23 cellular contexts compared by ENCODE assay signal in genomic region chr3:82262193-82262592, GRCh38.
DNase-seq lines count a peak whose midpoint lies in the region; ATAC-seq and TF ChIP-seq lines count a peak whose summit lies in the region.
"Had no signal": no experiment of that assay in that cellular context is flagged by ENCODE, and none has a peak within 500 bp of the region (broad histone marks: within the 10 kb centered on the region; RNA-seq: fewer than 3 reads in every experiment).

No MANE protein-coding gene starts in this region.

- no peak overlapping the region for H2BK12ac ChIP-seq in H9 (ENCODE audit: insufficient read length, low read depth, low read length)

- no peaks in the 10 kb centered on the region for H3K27me3 Mint-ChIP-seq in H9 (ENCODE audit: low read depth)
- H3K27me3 Mint-ChIP-seq in endothelial cell (ENCODE audit: unreplicated experiment), result peaks cover 1% of the 10 kb centered on the region
- H3K27me3 Mint-ChIP-seq in activated CD8-positive, alpha-beta T cell treated with anti-CD3 and anti-CD28 coated beads, Interleukin-2, amount 10 ng/mL, durations not matched to agents 7 days and 5 days (ENCODE audit: low read depth), result no peaks in the 10 kb centered on the region
- H3K27me3 Mint-ChIP-seq: CD4-positive, CD25-positive, alpha-beta regulatory T cell had no signal

- H3K27ac ChIP-seq in H9 (ENCODE audit: insufficient read length, low read depth, low read length) (no peak overlapping the region), SU-DHL-6 (ENCODE audit: low read depth, low read length) (no peak overlapping the region)
- H3K27ac ChIP-seq: GM23248, PC-9, SJCRH30 had no signal

- H4K91ac ChIP-seq in H9 (ENCODE audit: insufficient read length, low read depth, low read length), result no peak overlapping the region

- H2BK5ac ChIP-seq in H9 (ENCODE audit: insufficient read length, low read length), result no peak overlapping the region

- H3K9ac ChIP-seq in H9 (ENCODE audit: extremely low read depth, insufficient read length, low read length) (no peak overlapping the region), SU-DHL-6 (ENCODE audit: low read length) (no peak overlapping the region)
- H3K9ac ChIP-seq: GM23248 had no signal

- peak overlapping the region; percentile 2 to 61 (median 7); a peak in 4 of 7 replicates for H3K27ac Mint-ChIP-seq in H9
- peak overlapping the region; percentile 53 for H3K27ac Mint-ChIP-seq in endothelial cell (ENCODE audit: unreplicated experiment)
- no peak overlapping the region for H3K27ac Mint-ChIP-seq in activated CD8-positive, alpha-beta T cell treated with anti-CD3 and anti-CD28 coated beads, Interleukin-2, amount 10 ng/mL, durations not matched to agents 7 days and 5 days
- H3K27ac Mint-ChIP-seq: CD4-positive, CD25-positive, alpha-beta regulatory T cell had no signal

- no peak overlapping the region for H3K56ac ChIP-seq in H9 (ENCODE audit: insufficient read length, low read depth, low read length)

- H3K9me3 ChIP-seq in H9 (ENCODE audit: control insufficient read depth, low read depth, low read length), result no peaks in the 10 kb centered on the region
- H3K9me3 ChIP-seq in SU-DHL-6 (ENCODE audit: insufficient read depth, low read length), result no peaks in the 10 kb centered on the region
- no peaks in the 10 kb centered on the region for H3K9me3 ChIP-seq in neuron (ENCODE audit: low read length)
- H3K9me3 ChIP-seq: SJCRH30 had no signal

- no CpG with 5 or more reads among the region's 1 CpG for WGBS in H9 (ENCODE audit: extremely low coverage, insufficient read length, low lambda C conversion rate)

- H3T11ph ChIP-seq in H9 (ENCODE audit: low read length), result no peak overlapping the region

- no peak overlapping the region for H2BK120ac ChIP-seq in H9 (ENCODE audit: low read depth, low read length, poor library complexity, severe bottlenecking)

- no peak overlapping the region for H3K23ac ChIP-seq in H9 (ENCODE audit: insufficient read length, low read depth, low read length)

- peaks cover 16% of the 10 kb centered on the region in 2 experiments for H3K4me1 Mint-ChIP-seq in H9
- peaks cover 4% of the 10 kb centered on the region for H3K4me1 Mint-ChIP-seq in endothelial cell (ENCODE audit: unreplicated experiment)
- no peaks in the 10 kb centered on the region for H3K4me1 Mint-ChIP-seq in activated CD8-positive, alpha-beta T cell treated with anti-CD3 and anti-CD28 coated beads, Interleukin-2, amount 10 ng/mL, durations not matched to agents 7 days and 5 days (ENCODE audit: low read depth)
- H3K4me1 Mint-ChIP-seq: CD4-positive, CD25-positive, alpha-beta regulatory T cell had no signal

- POLR2A ChIA-PET in activated CD8-positive, alpha-beta T cell treated with anti-CD3 and anti-CD28 coated beads, Interleukin-2, amount 10 ng/mL, durations not matched to agents 7 days and 5 days (lab: Charles Lee), result no interaction called here

- H3K9me2 ChIP-seq in SU-DHL-6 (replicated peaks; ENCODE audit: insufficient read depth, low read length), result no peaks in the 10 kb centered on the region

- no peak overlapping the region for H2AK5ac ChIP-seq in H9 (ENCODE audit: insufficient read length, low read length)

- H3K4me3 Mint-ChIP-seq in H9 (no peak overlapping the region), endothelial cell (ENCODE audit: unreplicated experiment) (no peak overlapping the region)
- H3K4me3 Mint-ChIP-seq in activated CD8-positive, alpha-beta T cell treated with anti-CD3 and anti-CD28 coated beads, Interleukin-2, amount 10 ng/mL, durations not matched to agents 7 days and 5 days, result no peak overlapping the region
- H3K4me3 Mint-ChIP-seq: CD4-positive, CD25-positive, alpha-beta regulatory T cell had no signal

- no peaks in the 10 kb centered on the region for H3F3A ChIP-seq in SU-DHL-6 (ENCODE audit: insufficient read depth)

- H3K36me3 Mint-ChIP-seq in H9 (ENCODE audit: insufficient read depth in 1 of 3, low read depth in 3 of 3), result no peaks in the 10 kb centered on the region
- no peaks in the 10 kb centered on the region for H3K36me3 Mint-ChIP-seq in endothelial cell (ENCODE audit: low read depth, unreplicated experiment)
- H3K36me3 Mint-ChIP-seq in activated CD8-positive, alpha-beta T cell treated with anti-CD3 and anti-CD28 coated beads, Interleukin-2, amount 10 ng/mL, durations not matched to agents 7 days and 5 days (ENCODE audit: low read depth), result no peaks in the 10 kb centered on the region
- H3K36me3 Mint-ChIP-seq: CD4-positive, CD25-positive, alpha-beta regulatory T cell had no signal

- H3K23me2 ChIP-seq in H9 (ENCODE audit: insufficient read length, low read depth, low read length, poor library complexity, severe bottlenecking), result no peaks in the 10 kb centered on the region

- no peak overlapping the region for H3K14ac ChIP-seq in H9 (ENCODE audit: insufficient read depth, low read length)

- H3K27me3 ChIP-seq in H9 (ENCODE audit: insufficient read depth, low read length) (no peaks in the 10 kb centered on the region), SU-DHL-6 (ENCODE audit: low read length) (no peaks in the 10 kb centered on the region), neuron (ENCODE audit: insufficient read depth, low read length) (no peaks in the 10 kb centered on the region)
- H3K27me3 ChIP-seq: SJCRH30 had no signal

- H3K4me1 ChIP-seq in H9 (ENCODE audit: insufficient read depth, low read length) (no peaks in the 10 kb centered on the region), neuron (ENCODE audit: insufficient read depth, low read length) (peaks cover 4% of the 10 kb centered on the region)
- H3K4me1 ChIP-seq: SJCRH30 had no signal

- H3K79me2 ChIP-seq in H9 (ENCODE audit: insufficient read depth, low read length), result no peaks in the 10 kb centered on the region
- no peaks in the 10 kb centered on the region for H3K79me2 ChIP-seq in SU-DHL-6 (ENCODE audit: insufficient read depth, low read length)

- no peak overlapping the region for H4K5ac ChIP-seq in H9 (ENCODE audit: insufficient read length, low read depth, low read length)

- no peak overlapping the region for H3K18ac ChIP-seq in H9 (ENCODE audit: insufficient read length, low read depth, low read length)

- H2BK20ac ChIP-seq in H9 (ENCODE audit: low read depth, low read length, poor library complexity, severe bottlenecking), result no peak overlapping the region

- H3K4me3 ChIP-seq in SU-DHL-6 (ENCODE audit: insufficient read depth, low read length, poor library complexity, severe bottlenecking) (no peak overlapping the region), neuron (ENCODE audit: low read length) (no peak overlapping the region)
- H3K4me3 ChIP-seq: GM23248, PC-9, SJCRH30 had no signal

- CTCF ChIA-PET in activated CD8-positive, alpha-beta T cell treated with anti-CD3 and anti-CD28 coated beads, Interleukin-2, amount 10 ng/mL, durations not matched to agents 7 days and 5 days (lab: Charles Lee), result no interaction called here

- H2AFZ ChIP-seq in H9 (ENCODE audit: low read length), result no peak overlapping the region
- peak overlapping the region; percentile 60 for H2AFZ ChIP-seq in SU-DHL-6 (ENCODE audit: low read depth, low read length, severe bottlenecking)
- peak overlapping the region; percentile 67 for H2AFZ ChIP-seq in neuron (ENCODE audit: low read depth, low read length)
- H2AFZ ChIP-seq: GM23248, PC-9 had no signal

- no peaks in the 10 kb centered on the region for H3K79me1 ChIP-seq in H9 (ENCODE audit: insufficient read depth, low read depth, low read length, poor library complexity, severe bottlenecking)

- no peak overlapping the region for H4K8ac ChIP-seq in H9 (replicated peaks; ENCODE audit: insufficient read length, low read depth, low read length)

- no peak overlapping the region for H3K4ac ChIP-seq in H9 (ENCODE audit: low read depth, low read length)

- H2BK15ac ChIP-seq in H9 (ENCODE audit: low read depth, low read length), result no peak overlapping the region

- H4K20me1 ChIP-seq in H9 (ENCODE audit: control insufficient read depth, insufficient read depth, insufficient read length), result no peaks in the 10 kb centered on the region
- H4K20me1 ChIP-seq in SU-DHL-6 (ENCODE audit: low read depth, low read length), result no peaks in the 10 kb centered on the region

- DNase-seq in H9 (no peak), endothelial cell (ENCODE audit: low spot score) (no peak), DMS153 (lab: John Stamatoyannopoulos, UW) (no peak), islet precursor cell (no peak), SKM-1 (lab: John Stamatoyannopoulos, UW; ENCODE audit: unreplicated experiment) (no peak)
- DNase-seq in activated CD8-positive, alpha-beta T cell treated with anti-CD3 and anti-CD28 coated beads, Interleukin-2, amount 10 ng/mL, durations not matched to agents 7 days and 5 days, result no peak
- DNase-seq: ACHN; CD4-positive, CD25-positive, alpha-beta regulatory T cell; GM23248; Karpas-422; NCI-H1105; NCI-H1436 treated with DMSO at 0.1 percent for 48 hours; NCI-H187 treated with DMSO at 0.1 percent for 48 hours; NCI-H2171 treated with DMSO at 0.1 percent for 48 hours; NCI-H524; NCI-H774; NK-92 treated with Interleukin-12 subunit alpha and Interleukin-12 subunit beta, amount 100 ng/mL, for 24 hours; PC-9; SJCRH30 had no signal

- TF ChIP-seq CTCF in H9 (conservative IDR thresholded peaks at IDR 0.05), result no peak
- TF ChIP-seq CTCF in SU-DHL-6 (IDR thresholded peaks at IDR 0.05; ENCODE audit: insufficient read depth, low read length, poor library complexity, severe bottlenecking), result no peak
- TF ChIP-seq CTCF in endothelial cell (IDR thresholded peaks at IDR 0.05; ENCODE audit: unreplicated experiment), result no peak

- no peak overlapping the region for H3K4me2 ChIP-seq in H9 (ENCODE audit: insufficient read depth, insufficient read length, low read length)
- H3K4me2 ChIP-seq in SU-DHL-6 (ENCODE audit: low read depth, low read length, poor library complexity, severe bottlenecking), result peak overlapping the region; percentile 30
- H3K4me2 ChIP-seq: PC-9 had no signal

- H3K36me3 ChIP-seq in SU-DHL-6 (ENCODE audit: low read length) (no peaks in the 10 kb centered on the region), neuron (ENCODE audit: insufficient read depth, low read length) (no peaks in the 10 kb centered on the region)
- H3K36me3 ChIP-seq: SJCRH30 had no signal

- ATAC-seq in activated CD8-positive, alpha-beta T cell treated with anti-CD3 and anti-CD28 coated beads, Interleukin-2, amount 10 ng/mL, durations not matched to agents 7 days and 5 days, result no peak
- ATAC-seq: HCT116, Right ventricle myocardium inferior had no signal

- H3K9me3 Mint-ChIP-seq in H9 (no peaks in the 10 kb centered on the region; a peak in 1 of 5 replicates), endothelial cell (ENCODE audit: unreplicated experiment) (no peaks in the 10 kb centered on the region)
- no peaks in the 10 kb centered on the region for H3K9me3 Mint-ChIP-seq in activated CD8-positive, alpha-beta T cell treated with anti-CD3 and anti-CD28 coated beads, Interleukin-2, amount 10 ng/mL, durations not matched to agents 7 days and 5 days (ENCODE audit: insufficient read depth)
